Comparison of ENCODE assay signal across 28 cellular contexts in the genomic region with DNA sequence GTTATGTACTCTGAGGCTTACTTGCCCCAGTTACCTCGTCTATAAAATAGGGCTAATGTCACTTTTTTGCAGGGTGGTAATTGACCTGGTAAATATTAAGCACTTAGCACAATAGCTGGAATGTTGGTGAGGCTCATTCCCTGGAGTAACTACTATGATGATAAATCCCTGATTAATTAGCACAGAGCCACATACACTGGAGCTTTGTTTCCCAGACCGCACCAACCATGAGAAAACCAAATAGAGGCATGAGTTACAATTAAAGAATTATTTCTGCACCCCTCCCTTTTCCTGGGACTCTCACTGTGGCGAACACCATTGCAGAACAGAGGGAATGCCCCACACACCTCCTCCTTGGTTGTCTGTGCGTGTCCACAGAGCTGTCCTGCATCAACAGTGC.
"Had no signal": no experiment of that assay in that cellular context is flagged by ENCODE, and none has a peak within 500 bp of the region (broad histone marks: within the 10 kb centered on the region; RNA-seq: fewer than 3 reads in every experiment).

No MANE protein-coding gene starts in this region.

- H3K4me3 ChIP-seq: heart right ventricle, lung, mucosa of descending colon, neural progenitor cell, right atrium auricular region, smooth muscle cell, suprapubic skin, transverse colon, vagina had no signal

- H3K9me3 ChIP-seq: mucosa of descending colon, right atrium auricular region, suprapubic skin, transverse colon, vagina had no signal

- H2AFZ ChIP-seq: neural progenitor cell had no signal

- H3K4me1 ChIP-seq: heart right ventricle, neural progenitor cell, right atrium auricular region, suprapubic skin, transverse colon, vagina had no signal

- H3K9me3 Mint-ChIP-seq: effector memory CD8-positive, alpha-beta T cell; naive thymus-derived CD4-positive, alpha-beta T cell; nephron; neural progenitor cell; stimulated activated naive CD8-positive, alpha-beta T cell treated with anti-CD3 and anti-CD28 coated beads, Interleukin-15, amount 100 ng/mL, for 72 hours had no signal

- DNase-seq: cerebellar nuclear complex; cortex of kidney; effector memory CD8-positive, alpha-beta T cell; foreskin fibroblast; glutamatergic neuron; heart right ventricle; hippocampal formation; left ventricle myocardium superior; mesenchymal stem cell; mucosa of descending colon; naive thymus-derived CD4-positive, alpha-beta T cell; stimulated activated CD4-positive, alpha-beta T cell treated with anti-CD3 and anti-CD28 coated beads, Interleukin-12 subunit alpha, Interleukin-12 subunit beta, amount 100 ng/mL, for 4 hours; stimulated activated CD4-positive, alpha-beta T cell treated with anti-CD3 and anti-CD28 coated beads, Interleukin-1b, Interleukin-23, amount 100 ng/mL, for 48 hours; stimulated activated CD4-positive, alpha-beta T cell treated with anti-CD3 and anti-CD28 coated beads, Interleukin-4, amount 100 ng/mL, for 1 hour; stimulated activated CD8-positive, alpha-beta memory T cell treated with anti-CD3 and anti-CD28 coated beads, Interleukin-4, amount 100 ng/mL, for 48 hours; stimulated activated naive CD4-positive, alpha-beta T cell; stimulated activated naive CD8-positive, alpha-beta T cell treated with anti-CD3 and anti-CD28 coated beads, Interleukin-15, amount 100 ng/mL, for 72 hours; transverse colon had no signal

- H3K27me3 ChIP-seq: heart right ventricle, neural progenitor cell, right atrium auricular region, suprapubic skin, transverse colon, vagina had no signal

- H3K27ac ChIP-seq: heart right ventricle, neural progenitor cell, right atrium auricular region, suprapubic skin, transverse colon, vagina had no signal

- H3K27ac Mint-ChIP-seq: effector memory CD8-positive, alpha-beta T cell; mesothelial cell of epicardium; naive thymus-derived CD4-positive, alpha-beta T cell; nephron; neural progenitor cell; stimulated activated naive CD8-positive, alpha-beta T cell treated with anti-CD3 and anti-CD28 coated beads, Interleukin-15, amount 100 ng/mL, for 72 hours had no signal

- H3K36me3 ChIP-seq: heart right ventricle, neural progenitor cell, right atrium auricular region, suprapubic skin, transverse colon, vagina had no signal

- H3K4me1 Mint-ChIP-seq: mesothelial cell of epicardium; naive thymus-derived CD4-positive, alpha-beta T cell; nephron; neural progenitor cell; stimulated activated naive CD8-positive, alpha-beta T cell treated with anti-CD3 and anti-CD28 coated beads, Interleukin-15, amount 100 ng/mL, for 72 hours had no signal

- H3K4me2 ChIP-seq: neural progenitor cell, smooth muscle cell had no signal

- H3K9ac ChIP-seq: neural progenitor cell had no signal

- ATAC-seq: effector memory CD8-positive, alpha-beta T cell; esophagus mucosa; heart right ventricle; left ventricle myocardium superior; mucosa of descending colon; naive thymus-derived CD4-positive, alpha-beta T cell; sciatic nerve; stimulated activated naive CD8-positive, alpha-beta T cell treated with anti-CD3 and anti-CD28 coated beads, Interleukin-15, amount 100 ng/mL, for 72 hours had no signal

- H3K4me3 Mint-ChIP-seq: effector memory CD8-positive, alpha-beta T cell; mesothelial cell of epicardium; naive thymus-derived CD4-positive, alpha-beta T cell; nephron; neural progenitor cell; stimulated activated naive CD8-positive, alpha-beta T cell treated with anti-CD3 and anti-CD28 coated beads, Interleukin-15, amount 100 ng/mL, for 72 hours had no signal

- H3K27me3 Mint-ChIP-seq: stimulated activated naive CD8-positive, alpha-beta T cell treated with anti-CD3 and anti-CD28 coated beads, Interleukin-15, amount 100 ng/mL, for 72 hours had no signal

- H3K36me3 Mint-ChIP-seq: mesothelial cell of epicardium; naive thymus-derived CD4-positive, alpha-beta T cell; neural progenitor cell had no signal
